8 cellular contexts compared by ENCODE assay signal in the genomic region with DNA sequence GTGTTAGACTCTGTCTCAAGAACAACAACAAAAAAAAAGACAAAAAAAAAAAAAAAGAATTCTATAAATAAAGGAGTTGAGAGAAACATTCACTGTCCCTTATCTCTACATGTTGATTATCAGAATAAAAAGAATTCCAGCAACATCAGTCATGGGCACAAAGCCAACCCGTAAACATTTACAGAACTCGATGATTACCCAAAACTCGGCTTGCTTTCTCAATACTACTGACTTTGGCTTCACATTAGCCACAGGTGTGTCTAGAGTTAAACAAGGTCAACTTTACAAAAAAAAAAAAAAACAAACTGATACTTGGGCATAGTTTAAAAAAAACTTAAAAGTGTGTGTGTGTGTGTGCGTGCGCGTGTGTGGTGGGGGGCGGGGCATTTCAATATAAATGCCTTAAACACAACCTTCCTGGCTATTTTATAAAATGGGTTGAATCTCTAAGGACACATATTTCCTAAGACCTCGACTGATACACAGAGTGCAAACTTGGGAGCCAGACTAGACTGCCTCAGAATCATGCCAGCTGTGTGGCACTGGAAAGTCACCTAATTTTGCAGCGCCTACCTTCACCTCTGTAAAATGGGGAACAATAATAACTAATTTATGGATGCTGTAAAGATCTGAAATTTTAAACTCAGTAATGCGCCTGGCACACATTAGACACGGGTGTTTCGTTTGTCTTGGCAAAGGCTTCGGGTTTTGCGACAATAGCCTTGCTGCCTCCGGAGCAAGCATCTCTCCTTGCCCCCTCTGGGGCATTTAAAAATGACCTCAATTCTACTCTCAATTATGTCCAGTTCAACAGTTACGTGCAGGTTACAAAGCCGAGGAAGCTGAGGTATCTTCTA. TPM values are rescaled to one million over a fixed set of nuclear protein-coding genes. Genes with fewer than 3 reads are reported as not detected.
A peak's percentile ranks its signal among the peaks of the same experiment; 100 is the strongest.
DNase-seq lines count a peak whose midpoint lies in the region; ATAC-seq and TF ChIP-seq lines count a peak whose summit lies in the region.

No MANE protein-coding gene starts in this region.

- DNase-seq in activated naive CD4-positive, alpha-beta T cell treated with anti-CD3 and anti-CD28 coated beads for 36 hours = no peak
- no peak for DNase-seq in activated naive CD4-positive, alpha-beta T cell treated with Interleukin-2 at 50 U/mL for 16 hours
- no peak for DNase-seq in HCT116 (ENCODE audit: low read depth, low spot score)
- peak; percentile 30 for DNase-seq in MG63
- DNase-seq in T47D (ENCODE audit: low read depth in 1 of 2, low spot score in 1 of 2) = peak; percentile 33 to 50
- peak in 2 of 3 donors; percentile 26 to 82 for DNase-seq in right lobe of liver
- DNase-seq in upper lobe of left lung = no peak
- DNase-seq in central memory CD4-positive, alpha-beta T cell = no peak

- BruUV-seq in HCT116 (replicated peaks; lab: Mats Ljungman, UMichigan) = TSS peak; percentile 49

- no peaks in the 10 kb centered on the region for H4K20me1 ChIP-seq in HCT116 (ENCODE audit: insufficient read depth)

- H3K4me1 Mint-ChIP-seq in activated naive CD4-positive, alpha-beta T cell treated with anti-CD3 and anti-CD28 coated beads for 36 hours (ENCODE audit: low read depth) = peaks cover 35% of the 10 kb centered on the region

- H3K9me2 ChIP-seq in HCT116 (ENCODE audit: insufficient read depth) = no peaks in the 10 kb centered on the region

- no peaks in the 10 kb centered on the region for H3K27me3 Mint-ChIP-seq in activated naive CD4-positive, alpha-beta T cell treated with anti-CD3 and anti-CD28 coated beads for 36 hours (ENCODE audit: low read depth)

- H3K4me1 ChIP-seq in HCT116 (ENCODE audit: control insufficient read depth in 1 of 2, insufficient read depth in 2 of 2, low read length in 2 of 2) (peaks cover 6 to 19% of the 10 kb centered on the region in 2 experiments; a peak in 3 of 4 replicates), right lobe of liver (peaks cover 0 to 10% (median 3%) of the 10 kb centered on the region in 4 donors), upper lobe of left lung (peaks cover 7 to 26% (median 8%) of the 10 kb centered on the region in 4 donors)

- peak overlapping the region; percentile 80 for H3K27ac Mint-ChIP-seq in activated naive CD4-positive, alpha-beta T cell treated with anti-CD3 and anti-CD28 coated beads for 36 hours

- POLR2A ChIA-PET in HCT116 (lab: Charles Lee) = interaction anchor here (1.1 kb wide), 1 partner anchor 35 kb away, joined by 3 read pairs; no protein-coding TSS in a partner anchor

- peaks cover 0 to 14% of the 10 kb centered on the region in 2 experiments; a peak in 3 of 4 replicates for H3K36me3 ChIP-seq in HCT116 (ENCODE audit: control insufficient read depth in 1 of 2, insufficient read depth in 2 of 2, low read length in 2 of 2)
- H3K36me3 ChIP-seq in MG63 = peaks cover 32% of the 10 kb centered on the region
- H3K36me3 ChIP-seq in right lobe of liver = peaks cover 0 to 2% (median 0%) of the 10 kb centered on the region in 4 donors
- peaks cover 0 to 12% (median 3%) of the 10 kb centered on the region in 4 donors for H3K36me3 ChIP-seq in upper lobe of left lung

- H3K27ac ChIP-seq in HCT116 (ENCODE audit: low read depth, low read length) (peak overlapping the region; percentile 78), right lobe of liver (peak overlapping the region; percentile 82 to 92 (median 84)), upper lobe of left lung (peak overlapping the region; percentile 77 to 87 (median 83))

- TF ChIP-seq CTCF in HCT116 (IDR thresholded peaks at IDR 0.05 in 2 of 3, conservative IDR thresholded peaks at IDR 0.05 in 1 of 3; ENCODE audit: borderline replicate concordance in 1 of 3, insufficient read depth in 1 of 3, low read depth in 2 of 3, low read length in 2 of 3) (no peak), right lobe of liver (IDR thresholded peaks at IDR 0.05) (no peak), upper lobe of left lung (IDR thresholded peaks at IDR 0.05) (no peak)

- no peak for TF ChIP-seq EP300 in upper lobe of left lung (IDR thresholded peaks at IDR 0.05)

- peak overlapping the region; percentile 48 for H2AFZ ChIP-seq in HCT116 (ENCODE audit: low read depth, low read length, poor library complexity, severe bottlenecking)

- H3K36me3 Mint-ChIP-seq in activated naive CD4-positive, alpha-beta T cell treated with anti-CD3 and anti-CD28 coated beads for 36 hours (ENCODE audit: low read depth) = peaks cover 22% of the 10 kb centered on the region

- in situ Hi-C loops in T47D (cut with HindIII; ENCODE audit: low pct_unique_long_range_greater_than_20kb, low sequenced_read_pairs) = no loop called here

- no peak for TF ChIP-seq POLR2A in HCT116 (IDR thresholded peaks at IDR 0.05; ENCODE audit: borderline replicate concordance, extremely low read depth, insufficient read depth, insufficient read length)
- TF ChIP-seq POLR2A in right lobe of liver (IDR thresholded peaks at IDR 0.05) = no peak
- TF ChIP-seq POLR2A in upper lobe of left lung (IDR thresholded peaks at IDR 0.05) = no peak

- H3K4me3 Mint-ChIP-seq in activated naive CD4-positive, alpha-beta T cell treated with anti-CD3 and anti-CD28 coated beads for 36 hours = peak overlapping the region; percentile 86

- CTCF ChIA-PET in activated naive CD4-positive, alpha-beta T cell treated with anti-CD3 and anti-CD28 coated beads for 36 hours (lab: Charles Lee) = interaction anchor here (0.9 to 1.8 kb wide), 5 partner anchors 13 to 246 kb away, joined by 3 to 8 read pairs (median 4); partner anchors contain the start of genes KPNA3 and SPRYD7
- CTCF ChIA-PET in HCT116 (lab: Charles Lee) = interaction anchor here (1.1 kb wide), 2 partner anchors 20 to 1222 kb away, joined by 3 to 4 read pairs; no protein-coding TSS in a partner anchor

- H3K4me2 ChIP-seq in HCT116 (ENCODE audit: low read length) = peak overlapping the region; percentile 86

- no peak for TF ChIP-seq RAD21 in HCT116 (IDR thresholded peaks at IDR 0.05; ENCODE audit: low read depth)

- no peaks in the 10 kb centered on the region for H3K27me3 ChIP-seq in HCT116 (ENCODE audit: insufficient read depth, low read length)
- H3K27me3 ChIP-seq in MG63 = no peaks in the 10 kb centered on the region
- H3K27me3 ChIP-seq in right lobe of liver = no peaks in the 10 kb centered on the region
- H3K27me3 ChIP-seq in upper lobe of left lung = no peaks in the 10 kb centered on the region

- H3K9me3 Mint-ChIP-seq in activated naive CD4-positive, alpha-beta T cell treated with anti-CD3 and anti-CD28 coated beads for 36 hours = no peaks in the 10 kb centered on the region

- H3K9me3 ChIP-seq in HCT116 (ENCODE audit: control insufficient read depth in 1 of 2, insufficient read depth in 1 of 2, low read depth in 1 of 2, low read length in 2 of 2) (no peaks in the 10 kb centered on the region), MG63 (no peaks in the 10 kb centered on the region), right lobe of liver (no peaks in the 10 kb centered on the region), upper lobe of left lung (no peaks in the 10 kb centered on the region)

- WGBS in right lobe of liver (ENCODE audit: insufficient coverage, low coverage, low lambda C conversion rate, missing lambda C conversion rate) = 1% methylated on average over 17 of the region's 17 CpGs
- WGBS in upper lobe of left lung, 2 donors = 4 to 5% methylated on average over 17 of the region's 17 CpGs

- H3K4me3 ChIP-seq in HCT116 (replicated peaks in 1 of 2; ENCODE audit: low read depth in 1 of 2, low read length in 2 of 2) (peak overlapping the region; percentile 77 to 84), MG63 (peak overlapping the region; percentile 67), right lobe of liver (peak overlapping the region; percentile 58 to 78 (median 75)), upper lobe of left lung (peak overlapping the region; percentile 59 to 96 (median 86))

- intact Hi-C loops in activated naive CD4-positive, alpha-beta T cell treated with anti-CD3 and anti-CD28 coated beads for 36 hours (cut with micrococcal nuclease) = loop anchor here (2.0 to 5.0 kb wide), 3 partner anchors 193 to 444 kb away; partner anchors contain the start of genes CAB39L, CDADC1, PHF11 and SETDB2
- intact Hi-C loops in HCT116 (cut with micrococcal nuclease) (loop anchor here (2.0 to 10.0 kb wide), 2 partner anchors 102 to 244 kb away; partner anchors contain the start of genes KPNA3 and SPRYD7), right lobe of liver (cut with DNase I) (no loop called here)

- peaks cover 54% of the 10 kb centered on the region for H3K79me2 ChIP-seq in HCT116 (ENCODE audit: insufficient read depth, low read length)

- RAD21 ChIA-PET in HCT116 (lab: Charles Lee; ENCODE audit: low non-redundant PET in 1 of 2, low total read pairs in 2 of 2, uncharacterized antibody in 2 of 2, unreplicated experiment in 2 of 2) = interaction anchor here in 1 of 2 experiments (0.6 kb wide), 2 partner anchors 15 to 1440 kb away, joined by 5 to 6 read pairs; no protein-coding TSS in a partner anchor

- ATAC-seq in HCT116 (peak; percentile 30), right lobe of liver (peak; percentile 46 to 65 (median 54)), upper lobe of left lung (ENCODE audit: low FRiP score in 2 of 2) (peak in 1 of 2 donors; percentile 1)

- H3K9ac ChIP-seq in HCT116 (ENCODE audit: low read length) = peak overlapping the region; percentile 83

TF ChIP-seq in HCT116, 20 proteins besides CTCF, POLR2A, EP300 and RAD21:
- 0 out of 2 replicates have a peak, but pooled peaks have one; percentile 22 for TF ChIP-seq EGR1 (IDR thresholded peaks at IDR 0.05; ENCODE audit: low read depth)
- TF ChIP-seq CBX3 (IDR thresholded peaks at IDR 0.05; ENCODE audit: low read depth) = no peak

RNA-seq across cellular contexts. Expression of gene EBPL, which starts 0.9 kb away (rescaled TPM):
- total RNA-seq in activated naive CD4-positive, alpha-beta T cell treated with anti-CD3 and anti-CD28 coated beads for 36 hours = 10 to 100 TPM; 46.8 to 49.3 TPM
- 73.2 TPM for total RNA-seq in HCT116 (2021; ENCODE audit: unreplicated experiment)
- 30.9 and 44.8 TPM in 2 replicates for polyA plus RNA-seq in HCT116 (2012)
- total RNA-seq in MG63 (2014; rRNA removed; shearing (Covaris generic); ENCODE audit: low replicate concordance) = 231 and 270 TPM in 2 replicates
- total RNA-seq in right lobe of liver = 10 to 100 TPM; 45.1 to 95.2 (median 55.4) TPM
- total RNA-seq in upper lobe of left lung = 10 to 100 TPM; 26.2 to 82.3 (median 54.8) TPM

Comparison
In these comparisons a context has a peak if more than half of its experiments do, and no peak if none do; other contexts are left out.
1. DNase-seq: peak in MG63 (single experiment), T47D (2 of 2) and right lobe of liver (2 of 3); none in activated naive CD4-positive, alpha-beta T cell treated with anti-CD3 and anti-CD28 coated beads for 36 hours (single experiment), activated naive CD4-positive, alpha-beta T cell treated with Interleukin-2 at 50 U/mL for 16 hours (single experiment), HCT116 (single experiment), upper lobe of left lung (0 of 2) and central memory CD4-positive, alpha-beta T cell (single experiment).
2. intact Hi-C loops: an anchor here in activated naive CD4-positive, alpha-beta T cell treated with anti-CD3 and anti-CD28 coated beads for 36 hours (2.0 to 5.0 kb wide) and HCT116 (2.0 to 10.0 kb wide); none called in right lobe of liver.
3. Peak in every context shown above with its lines, with median percentiles within 50 percentile points of each other: H3K27ac ChIP-seq and H3K4me3 ChIP-seq.